Comparison of ENCODE assay signal across 12 cellular contexts in the genomic region with DNA sequence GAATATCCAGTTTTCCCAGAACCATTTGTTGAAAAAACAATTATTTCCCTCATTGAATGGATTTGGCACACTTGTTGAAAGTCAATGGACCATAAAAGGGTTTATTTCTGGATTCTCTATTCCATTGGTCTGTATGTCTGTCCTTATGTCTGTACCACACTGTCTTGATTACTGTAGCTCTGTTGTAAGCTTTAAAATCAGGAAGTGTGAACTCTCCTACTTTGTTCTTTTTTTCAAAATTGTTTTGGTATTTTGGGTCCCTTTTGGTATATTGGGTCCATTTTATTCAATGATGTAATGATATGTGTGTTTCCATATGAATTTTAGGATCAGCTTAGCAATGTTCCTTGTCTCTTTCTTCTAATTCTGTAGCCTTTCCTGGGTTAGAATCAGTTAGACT.
DNase-seq lines count a peak whose midpoint lies in the region; ATAC-seq and TF ChIP-seq lines count a peak whose summit lies in the region.
"Had no signal": no experiment of that assay in that cellular context is flagged by ENCODE, and none has a peak within 500 bp of the region (broad histone marks: within the 10 kb centered on the region; RNA-seq: fewer than 3 reads in every experiment).

No MANE protein-coding gene starts in this region.

- no peaks in the 10 kb centered on the region for H3K27me3 Mint-ChIP-seq in CD4-positive, alpha-beta T cell
- peaks cover 5% of the 10 kb centered on the region for H3K27me3 Mint-ChIP-seq in IgD-negative memory B cell
- no peaks in the 10 kb centered on the region for H3K27me3 Mint-ChIP-seq in activated naive CD8-positive, alpha-beta T cell treated with anti-CD3 and anti-CD28 coated beads, Interleukin-2, amount 50 U/mL, for 24 hours

- no peaks in the 10 kb centered on the region for H3K9me3 ChIP-seq in CD4-positive, alpha-beta T cell (ENCODE audit: control insufficient read depth, low read length)

- no peaks in the 10 kb centered on the region for H3K9me3 Mint-ChIP-seq in CD4-positive, alpha-beta T cell
- no peaks in the 10 kb centered on the region for H3K9me3 Mint-ChIP-seq in IgD-negative memory B cell
- H3K9me3 Mint-ChIP-seq in activated naive CD8-positive, alpha-beta T cell treated with anti-CD3 and anti-CD28 coated beads, Interleukin-2, amount 50 U/mL, for 24 hours: no peaks in the 10 kb centered on the region

- H3K36me3 ChIP-seq in rectal smooth muscle tissue (ENCODE audit: control insufficient read depth, insufficient read depth, low read length): no peaks in the 10 kb centered on the region

- peak overlapping the region; percentile 98 for H3K27ac ChIP-seq in CD4-positive, alpha-beta T cell (ENCODE audit: low read depth, low read length)
- H3K27ac ChIP-seq in rectal smooth muscle tissue (ENCODE audit: low read depth, low read length): peak overlapping the region; percentile 91
- H3K27ac ChIP-seq: parathyroid adenoma had no signal

- CTCF ChIA-PET in CD4-positive, alpha-beta T cell (lab: Charles Lee): interaction anchor here (0.9 to 1.3 kb wide), 4 partner anchors 10 to 64 kb away, joined by 3 to 4 read pairs (median 3); no protein-coding TSS in a partner anchor

- no peaks in the 10 kb centered on the region for H3K27me3 ChIP-seq in CD4-positive, alpha-beta T cell (ENCODE audit: control insufficient read depth, insufficient read depth, low read length)
- no peaks in the 10 kb centered on the region for H3K27me3 ChIP-seq in rectal smooth muscle tissue (ENCODE audit: control insufficient read depth, insufficient read depth, low read length)

- in situ Hi-C loops in KBM-7 (cut with MboI; ENCODE audit: low pct_unique_long_range_greater_than_20kb, low sequenced_read_pairs): no loop called here

- H3K4me1 ChIP-seq in rectal smooth muscle tissue (ENCODE audit: control insufficient read depth, insufficient read depth, low read length): peaks cover 59% of the 10 kb centered on the region

- POLR2A ChIA-PET in CD4-positive, alpha-beta T cell (lab: Charles Lee): interaction anchor here (0.7 to 9.8 kb wide), 10 partner anchors 9 to 120 kb away, joined by 3 to 697 read pairs (median 42); no protein-coding TSS in a partner anchor

- peaks cover 82% of the 10 kb centered on the region for H3K36me3 Mint-ChIP-seq in CD4-positive, alpha-beta T cell (ENCODE audit: low read depth)
- H3K36me3 Mint-ChIP-seq in IgD-negative memory B cell: no peaks in the 10 kb centered on the region
- H3K36me3 Mint-ChIP-seq in activated naive CD8-positive, alpha-beta T cell treated with anti-CD3 and anti-CD28 coated beads, Interleukin-2, amount 50 U/mL, for 24 hours (ENCODE audit: low read depth): peaks cover 47% of the 10 kb centered on the region

- no peak overlapping the region for H3K4me3 ChIP-seq in rectal smooth muscle tissue (ENCODE audit: low read length)

- TF ChIP-seq CTCF in CD4-positive, alpha-beta T cell (IDR thresholded peaks at IDR 0.05): no peak

- peak overlapping the region; percentile 98 for H3K27ac Mint-ChIP-seq in CD4-positive, alpha-beta T cell
- peak overlapping the region; percentile 96 to 100 (median 99) for H3K27ac Mint-ChIP-seq in IgD-negative memory B cell
- peak overlapping the region; percentile 100 for H3K27ac Mint-ChIP-seq in activated naive CD8-positive, alpha-beta T cell treated with anti-CD3 and anti-CD28 coated beads, Interleukin-2, amount 50 U/mL, for 24 hours
- H3K27ac Mint-ChIP-seq: H9 had no signal

- intact Hi-C loops in CD4-positive, alpha-beta T cell (cut with DNase I, micrococcal nuclease): loop anchor here (2.0 to 5.0 kb wide), 2 partner anchors 14 to 54 kb away; no protein-coding TSS in a partner anchor

- H3K4me3 Mint-ChIP-seq in CD4-positive, alpha-beta T cell: peak overlapping the region; percentile 90
- peak overlapping the region; percentile 63 to 90 (median 89) for H3K4me3 Mint-ChIP-seq in IgD-negative memory B cell
- peak overlapping the region; percentile 79 for H3K4me3 Mint-ChIP-seq in activated naive CD8-positive, alpha-beta T cell treated with anti-CD3 and anti-CD28 coated beads, Interleukin-2, amount 50 U/mL, for 24 hours
- H3K4me3 Mint-ChIP-seq: H9 had no signal

- ATAC-seq in CD4-positive, alpha-beta T cell (ENCODE audit: poor library complexity): no peak
- no peak for ATAC-seq in activated naive CD8-positive, alpha-beta T cell treated with anti-CD3 and anti-CD28 coated beads, Interleukin-2, amount 50 U/mL, for 24 hours
- no peak for ATAC-seq in GM18498 (IDR thresholded peaks at IDR 0.05; ENCODE audit: unreplicated experiment)

- DNase-seq in CD4-positive, alpha-beta T cell: no peak
- DNase-seq in activated naive CD8-positive, alpha-beta T cell treated with anti-CD3 and anti-CD28 coated beads, Interleukin-2, amount 50 U/mL, for 24 hours: no peak
- DNase-seq in NCI-H1694 treated with DMSO at 0.1 percent for 48 hours (lab: John Stamatoyannopoulos, UW) (no peak), KBM-7 (no peak)
- DNase-seq: activated CD8-positive, alpha-beta memory T cell treated with anti-CD3 and anti-CD28 coated beads, Interleukin-2, amount 50 U/mL, for 48 hours; H9; NCI-H2029; Right ventricle myocardium superior had no signal

- no peak overlapping the region for H3K9ac ChIP-seq in rectal smooth muscle tissue (ENCODE audit: low read length)
- H3K9ac ChIP-seq: parathyroid adenoma had no signal

- peaks cover 94% of the 10 kb centered on the region for H3K4me1 Mint-ChIP-seq in CD4-positive, alpha-beta T cell (ENCODE audit: low read depth)
- peaks cover 40 to 70% (median 65%) of the 10 kb centered on the region in 3 donors for H3K4me1 Mint-ChIP-seq in IgD-negative memory B cell
- peaks cover 95% of the 10 kb centered on the region for H3K4me1 Mint-ChIP-seq in activated naive CD8-positive, alpha-beta T cell treated with anti-CD3 and anti-CD28 coated beads, Interleukin-2, amount 50 U/mL, for 24 hours
- H3K4me1 Mint-ChIP-seq: H9 had no signal
